8 cellular contexts compared by ENCODE assay signal in genomic region chr2:237966565-237967462, GRCh38. TPM values are rescaled to one million over a fixed set of nuclear protein-coding genes. Genes with fewer than 3 reads are reported as not detected.
DNase-seq lines count a peak whose midpoint lies in the region; ATAC-seq and TF ChIP-seq lines count a peak whose summit lies in the region.

UBE2F (plus strand) TSS chr2:237967014; CDS start chr2:237973108, 6,094 bp downstream.

- peak within 1 kb of the TSS; percentile 65 to 85 (median 73) for H3K4me3 ChIP-seq in esophagus muscularis mucosa

- ATAC-seq in GM21717 (IDR thresholded peaks at IDR 0.05; ENCODE audit: unreplicated experiment): peak; percentile 93

- H3K9me3 ChIP-seq in esophagus muscularis mucosa: peaks cover 0 to 12% (median 10%) of the 10 kb centered on the region in 4 donors

- no peak for TF ChIP-seq EP300 in esophagus muscularis mucosa (IDR thresholded peaks at IDR 0.05)

- peak within 1 kb of the TSS; percentile 76 to 84 (median 81) for H3K27ac ChIP-seq in esophagus muscularis mucosa (replicated peaks in 1 of 4)

- no peaks in the 10 kb centered on the region for H3K27me3 ChIP-seq in esophagus muscularis mucosa

- H3K36me3 ChIP-seq in esophagus muscularis mucosa: no peaks in the 10 kb centered on the region

- DNase-seq in DMS53 (lab: John Stamatoyannopoulos, UW) (peak; percentile 99), KBM-7 (peak; percentile 99), esophagus muscularis mucosa (ENCODE audit: extremely low spot score) (peak; percentile 99), myocyte (ENCODE audit: low read depth) (peak; percentile 97)
- peak; percentile 99 for DNase-seq in activated T-cell treated with anti-CD3 and anti-CD28 coated beads, Interleukin-2, amount 50 U/mL, for 48 hours
- DNase-seq in stimulated activated CD8-positive, alpha-beta memory T cell treated with anti-CD3 and anti-CD28 coated beads, Interleukin-7, amount 100 ng/mL, for 48 hours (ENCODE audit: extremely low read depth in 1 of 2, low read depth in 1 of 2): peak; percentile 95 to 96

- peaks cover 30 to 50% (median 43%) of the 10 kb centered on the region in 4 donors for H3K4me1 ChIP-seq in esophagus muscularis mucosa

- in situ Hi-C loops in KBM-7 (cut with MboI; ENCODE audit: low pct_unique_long_range_greater_than_20kb, low sequenced_read_pairs): no loop called here

- TF ChIP-seq POLR2A in esophagus muscularis mucosa (IDR thresholded peaks at IDR 0.05; ENCODE audit: low read depth): peak; percentile 86

- intact Hi-C loops in esophagus muscularis mucosa (cut with DNase I): loop anchor here (5.0 kb wide), 1 partner anchor 95 kb away; the partner anchor contains the start of gene SCLY

- TF ChIP-seq CTCF in esophagus muscularis mucosa (IDR thresholded peaks at IDR 0.05): peak in 1 of 3 experiments; percentile 34

- under 1% methylated on average over 36 of the region's 123 CpGs for WGBS in esophagus muscularis mucosa

TF ChIP-seq in PFSK-1, 5 proteins besides CTCF, POLR2A, EP300 and RAD21:
- TF ChIP-seq SIN3A (IDR thresholded peaks at IDR 0.05; ENCODE audit: borderline replicate concordance, insufficient read depth, low read length): peak; percentile 99
- TF ChIP-seq REST (IDR thresholded peaks at IDR 0.05; ENCODE audit: insufficient read depth in 1 of 2, low read depth in 2 of 2, low read length in 2 of 2): no peak
- TF ChIP-seq TAF1 (IDR thresholded peaks at IDR 0.05; ENCODE audit: borderline replicate concordance, insufficient read depth, low read length): no peak
- peak; percentile 29 for TF ChIP-seq FOXP2 (optimal IDR thresholded peaks at IDR 0.05; ENCODE audit: borderline replicate concordance, extremely low read depth, extremely low read length, insufficient read depth)
- TF ChIP-seq POLR2AphosphoS5 (IDR thresholded peaks at IDR 0.05; ENCODE audit: low read depth, low read length): peak; percentile 39; the same call in 1 of the 2 replicates

RNA-seq across cellular contexts. Expression of gene UBE2F, which starts in this region (rescaled TPM):
- 51.3 TPM for polyA plus RNA-seq in PFSK-1 (2012; ENCODE audit: insufficient read length, low read depth)
- total RNA-seq in esophagus muscularis mucosa (100 to 1,000 TPM in 1 of 4 donors, 10 to 100 TPM in 3; 59.0 to 111 (median 78.5) TPM), myocyte (69.4 and 135 TPM in 2 replicates)
- polyA plus RNA-seq in myocyte (2012): 88.0 TPM

Comparison
In these comparisons a context has a peak if more than half of its experiments do, and no peak if none do; other contexts are left out.
1. Peak in every context shown above with its lines: DNase-seq, ATAC-seq, H3K4me3 ChIP-seq and H3K27ac ChIP-seq.